18 cellular contexts compared by ENCODE assay signal in the genomic region with DNA sequence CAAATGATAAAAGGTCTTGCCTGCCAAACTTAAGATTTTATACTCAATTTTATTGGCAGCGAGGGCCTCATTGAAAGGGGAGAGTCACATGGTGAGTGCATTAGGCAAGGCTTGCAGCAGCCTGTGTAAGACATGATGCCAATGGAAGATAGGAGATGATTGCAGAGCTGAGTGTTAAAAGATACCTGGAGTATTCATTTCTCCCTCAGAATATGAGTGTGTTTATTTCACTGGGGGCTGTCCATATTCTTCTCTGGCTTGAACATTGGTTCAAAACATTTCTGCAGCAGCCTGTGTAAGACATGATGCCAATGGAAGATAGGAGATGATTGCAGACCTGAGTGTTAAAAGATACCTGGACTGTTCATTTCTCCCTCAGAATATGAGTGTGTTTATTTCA.
DNase-seq lines count a peak whose midpoint lies in the region; ATAC-seq and TF ChIP-seq lines count a peak whose summit lies in the region.
"Had no signal": no experiment of that assay in that cellular context is flagged by ENCODE, and none has a peak within 500 bp of the region (broad histone marks: within the 10 kb centered on the region; RNA-seq: fewer than 3 reads in every experiment).

No MANE protein-coding gene starts in this region.

- TF ChIP-seq CTCF in right atrium auricular region (IDR thresholded peaks at IDR 0.05) (no peak), fibroblast of mammary gland (conservative IDR thresholded peaks at IDR 0.05; ENCODE audit: control insufficient read depth, insufficient read depth, low read depth, low read length) (no peak), thoracic aorta (IDR thresholded peaks at IDR 0.05) (no peak), right lobe of liver (IDR thresholded peaks at IDR 0.05) (no peak), body of pancreas (IDR thresholded peaks at IDR 0.05) (no peak)

- H3K9me3 ChIP-seq in right atrium auricular region (no peaks in the 10 kb centered on the region), SK-N-MC (ENCODE audit: low read depth, low read length) (no peaks in the 10 kb centered on the region), thoracic aorta (no peaks in the 10 kb centered on the region), right lobe of liver (no peaks in the 10 kb centered on the region), body of pancreas (no peaks in the 10 kb centered on the region)
- H3K9me3 ChIP-seq: BLaER1 treated with 17β-estradiol and CSF1 and Interleukin-3, amounts not matched to agents 10 nM and 100 nM; MG63; uterus had no signal

- ATAC-seq in left ventricle myocardium superior (peak; percentile 42), thoracic aorta (ENCODE audit: insufficient number of reproducible peaks, low FRiP score, low read depth) (no peak), right lobe of liver (no peak), body of pancreas (no peak)

- H3K4me3 ChIP-seq in right atrium auricular region (no peak overlapping the region), SK-N-MC (no peak overlapping the region), fibroblast of mammary gland (ENCODE audit: control insufficient read depth, low read depth, low read length) (no peak overlapping the region), thoracic aorta (no peak overlapping the region), right lobe of liver (no peak overlapping the region), body of pancreas (no peak overlapping the region)
- H3K4me3 ChIP-seq: BLaER1 treated with 17β-estradiol and CSF1 and Interleukin-3, amounts not matched to agents 10 nM and 100 nM; MG63; uterus had no signal

- H3K9ac ChIP-seq in SK-N-MC (ENCODE audit: insufficient read length): no peak overlapping the region
- H3K9ac ChIP-seq: BLaER1 treated with 17β-estradiol and CSF1 and Interleukin-3, amounts not matched to agents 10 nM and 100 nM had no signal

- H3K4me1 ChIP-seq in right atrium auricular region (peaks cover 0 to 16% of the 10 kb centered on the region in 2 donors), thoracic aorta (ENCODE audit: control insufficient read depth in 1 of 2, low read depth in 2 of 2) (peaks cover 3 to 21% of the 10 kb centered on the region in 2 donors), right lobe of liver (no peaks in the 10 kb centered on the region), body of pancreas (no peaks in the 10 kb centered on the region)
- H3K4me1 ChIP-seq: uterus had no signal

- no peaks in the 10 kb centered on the region for H3K27me3 ChIP-seq in right atrium auricular region
- no peaks in the 10 kb centered on the region for H3K27me3 ChIP-seq in thoracic aorta (replicated peaks; ENCODE audit: insufficient read depth)
- no peaks in the 10 kb centered on the region for H3K27me3 ChIP-seq in right lobe of liver
- no peaks in the 10 kb centered on the region for H3K27me3 ChIP-seq in body of pancreas
- H3K27me3 ChIP-seq: BLaER1 treated with 17β-estradiol and CSF1 and Interleukin-3, amounts not matched to agents 10 nM and 100 nM; MG63; uterus had no signal

- TF ChIP-seq POLR2A in right lobe of liver (IDR thresholded peaks at IDR 0.05) (no peak), body of pancreas (IDR thresholded peaks at IDR 0.05) (no peak)

- 67% methylated on average over 1 of the region's 1 CpG for WGBS in right lobe of liver (ENCODE audit: insufficient coverage, low coverage, low lambda C conversion rate, missing lambda C conversion rate)
- 74 to 96% methylated on average over 1 of the region's 1 CpG for WGBS in body of pancreas, 2 donors

- intact Hi-C loops in left ventricle myocardium superior (cut with micrococcal nuclease) (no loop called here), posterior vena cava (cut with DNase I) (no loop called here), right lobe of liver (cut with DNase I) (no loop called here), body of pancreas (cut with DNase I) (no loop called here)

- no peaks in the 10 kb centered on the region for H3K36me3 ChIP-seq in right atrium auricular region
- no peaks in the 10 kb centered on the region for H3K36me3 ChIP-seq in SK-N-MC (ENCODE audit: insufficient read depth, low read length)
- no peaks in the 10 kb centered on the region for H3K36me3 ChIP-seq in thoracic aorta
- no peaks in the 10 kb centered on the region for H3K36me3 ChIP-seq in right lobe of liver
- no peaks in the 10 kb centered on the region for H3K36me3 ChIP-seq in body of pancreas (replicated peaks in 1 of 2; ENCODE audit: insufficient read depth in 1 of 2, low read depth in 2 of 2)
- H3K36me3 ChIP-seq: BLaER1 treated with 17β-estradiol and CSF1 and Interleukin-3, amounts not matched to agents 10 nM and 100 nM; MG63; uterus had no signal

- no peak for DNase-seq in left ventricle myocardium superior
- DNase-seq in right atrium auricular region (ENCODE audit: low spot score): no peak
- DNase-seq in SK-N-MC (ENCODE audit: low read depth, low spot score): no peak
- peak; percentile 28 for DNase-seq in fibroblast of mammary gland (ENCODE audit: low read depth)
- no peak for DNase-seq in thoracic aorta (ENCODE audit: low spot score)
- no peak for DNase-seq in posterior vena cava (ENCODE audit: low spot score)
- DNase-seq in right lobe of liver: no peak
- DNase-seq in body of pancreas: no peak
- DNase-seq: activated naive CD4-positive, alpha-beta T cell treated with anti-CD3 and anti-CD28 coated beads, Interleukin-2, amount 50 U/mL, for 16 hours; effector memory CD4-positive, alpha-beta T cell; naive B cell; NCI-H1436; NCI-H526 treated with DMSO at 0.1 percent for 48 hours; SHP77 treated with DMSO at 0.1 percent for 48 hours; uterus had no signal

- peak overlapping the region in 1 of 2 donors; percentile 68 for H3K27ac ChIP-seq in right atrium auricular region
- H3K27ac ChIP-seq in SK-N-MC: peak overlapping the region; percentile 68; the same call in 1 of the 2 replicates
- peak overlapping the region; percentile 37 to 47 for H3K27ac ChIP-seq in thoracic aorta
- no peak overlapping the region for H3K27ac ChIP-seq in right lobe of liver
- no peak overlapping the region for H3K27ac ChIP-seq in body of pancreas
- H3K27ac ChIP-seq: BLaER1 treated with 17β-estradiol and CSF1 and Interleukin-3, amounts not matched to agents 10 nM and 100 nM; HL-60; uterus had no signal

Comparison
In these comparisons a context has a peak if more than half of its experiments do, and no peak if none do; other contexts are left out.
1. H3K27ac ChIP-seq: peak in SK-N-MC (single experiment) and thoracic aorta (2 of 2); none in right lobe of liver (0 of 3) and body of pancreas (0 of 4).